ENCODE assay signal across 1 cellular context in the genomic region with DNA sequence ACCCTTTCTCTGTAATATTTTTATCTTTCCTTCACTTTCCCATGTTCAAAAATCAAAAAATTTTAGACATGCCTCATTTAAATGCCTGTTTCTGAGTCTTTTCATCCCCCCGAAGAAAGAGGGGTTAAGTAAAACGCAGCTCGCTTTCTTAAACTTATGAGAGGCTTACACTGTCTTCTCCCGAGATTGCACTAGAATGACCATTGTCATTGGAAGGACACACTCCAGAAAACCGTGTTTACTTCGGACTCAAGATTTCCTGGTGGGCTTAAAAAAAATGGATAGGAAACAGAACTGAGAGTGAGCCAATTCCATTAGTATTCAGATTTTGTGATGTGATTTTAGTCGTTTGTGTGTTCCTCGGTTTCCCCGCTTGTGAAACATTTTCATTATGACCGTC.
TF ChIP-seq lines count a peak whose summit lies in the region.

No MANE protein-coding gene starts in this region.

TF ChIP-seq in HepG2, 621 proteins besides CTCF, POLR2A, EP300 and RAD21:
- TF ChIP-seq ZNF792 (CRISPR knock-in tag; IDR thresholded peaks at IDR 0.05), result no peak
- TF ChIP-seq ZSCAN12 (CRISPR knock-in tag; IDR thresholded peaks at IDR 0.05), result no peak
- TF ChIP-seq THAP8 (CRISPR knock-in tag; IDR thresholded peaks at IDR 0.05; ENCODE audit: borderline replicate concordance), result no peak
- TF ChIP-seq, protein P1, sequence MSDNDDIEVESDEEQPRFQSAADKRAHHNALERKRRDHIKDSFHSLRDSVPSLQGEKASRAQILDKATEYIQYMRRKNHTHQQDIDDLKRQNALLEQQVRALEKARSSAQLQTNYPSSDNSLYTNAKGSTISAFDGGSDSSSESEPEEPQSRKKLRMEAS (IDR thresholded peaks at IDR 0.05), result no peak
- TF ChIP-seq, protein P2, sequence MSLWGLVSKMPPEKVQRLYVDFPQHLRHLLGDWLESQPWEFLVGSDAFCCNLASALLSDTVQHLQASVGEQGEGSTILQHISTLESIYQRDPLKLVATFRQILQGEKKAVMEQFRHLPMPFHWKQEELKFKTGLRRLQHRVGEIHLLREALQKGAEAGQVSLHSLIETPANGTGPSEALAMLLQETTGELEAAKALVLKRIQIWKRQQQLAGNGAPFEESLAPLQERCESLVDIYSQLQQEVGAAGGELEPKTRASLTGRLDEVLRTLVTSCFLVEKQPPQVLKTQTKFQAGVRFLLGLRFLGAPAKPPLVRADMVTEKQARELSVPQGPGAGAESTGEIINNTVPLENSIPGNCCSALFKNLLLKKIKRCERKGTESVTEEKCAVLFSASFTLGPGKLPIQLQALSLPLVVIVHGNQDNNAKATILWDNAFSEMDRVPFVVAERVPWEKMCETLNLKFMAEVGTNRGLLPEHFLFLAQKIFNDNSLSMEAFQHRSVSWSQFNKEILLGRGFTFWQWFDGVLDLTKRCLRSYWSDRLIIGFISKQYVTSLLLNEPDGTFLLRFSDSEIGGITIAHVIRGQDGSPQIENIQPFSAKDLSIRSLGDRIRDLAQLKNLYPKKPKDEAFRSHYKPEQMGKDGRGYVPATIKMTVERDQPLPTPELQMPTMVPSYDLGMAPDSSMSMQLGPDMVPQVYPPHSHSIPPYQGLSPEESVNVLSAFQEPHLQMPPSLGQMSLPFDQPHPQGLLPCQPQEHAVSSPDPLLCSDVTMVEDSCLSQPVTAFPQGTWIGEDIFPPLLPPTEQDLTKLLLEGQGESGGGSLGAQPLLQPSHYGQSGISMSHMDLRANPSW (CRISPR knock-in tag; IDR thresholded peaks at IDR 0.05; ENCODE audit: borderline replicate concordance), result no peak
- no peak for TF ChIP-seq NR1H2 (CRISPR knock-in tag; IDR thresholded peaks at IDR 0.05; ENCODE audit: borderline replicate concordance, low read depth)
- TF ChIP-seq BCL6 (CRISPR knock-in tag; IDR thresholded peaks at IDR 0.05), result no peak
- TF ChIP-seq, protein P3, sequence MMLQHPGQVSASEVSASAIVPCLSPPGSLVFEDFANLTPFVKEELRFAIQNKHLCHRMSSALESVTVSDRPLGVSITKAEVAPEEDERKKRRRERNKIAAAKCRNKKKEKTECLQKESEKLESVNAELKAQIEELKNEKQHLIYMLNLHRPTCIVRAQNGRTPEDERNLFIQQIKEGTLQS (CRISPR knock-in tag; IDR thresholded peaks at IDR 0.05), result no peak
- no peak for TF ChIP-seq PAF1 (CRISPR knock-in tag; IDR thresholded peaks at IDR 0.05)
- TF ChIP-seq, protein P4, sequence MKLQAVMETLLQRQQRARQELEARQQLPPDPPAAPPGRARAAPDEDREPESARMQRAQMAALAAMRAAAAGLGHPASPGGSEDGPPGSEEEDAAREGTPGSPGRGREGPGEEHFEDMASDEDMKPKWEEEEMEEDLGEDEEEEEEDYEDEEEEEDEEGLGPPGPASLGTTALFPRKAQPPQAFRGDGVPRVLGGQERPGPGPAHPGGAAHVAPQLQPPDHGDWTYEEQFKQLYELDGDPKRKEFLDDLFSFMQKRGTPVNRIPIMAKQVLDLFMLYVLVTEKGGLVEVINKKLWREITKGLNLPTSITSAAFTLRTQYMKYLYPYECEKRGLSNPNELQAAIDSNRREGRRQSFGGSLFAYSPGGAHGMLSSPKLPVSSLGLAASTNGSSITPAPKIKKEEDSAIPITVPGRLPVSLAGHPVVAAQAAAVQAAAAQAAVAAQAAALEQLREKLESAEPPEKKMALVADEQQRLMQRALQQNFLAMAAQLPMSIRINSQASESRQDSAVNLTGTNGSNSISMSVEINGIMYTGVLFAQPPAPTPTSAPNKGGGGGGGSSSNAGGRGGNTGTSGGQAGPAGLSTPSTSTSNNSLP (IDR thresholded peaks at IDR 0.05; ENCODE audit: low read depth, low read length), result no peak
- no peak for TF ChIP-seq ZNF589 (CRISPR knock-in tag; conservative IDR thresholded peaks at IDR 0.05)
- TF ChIP-seq SAFB2 (CRISPR knock-in tag; IDR thresholded peaks at IDR 0.05; ENCODE audit: borderline replicate concordance, low read depth), result no peak
- TF ChIP-seq ZNF772 (CRISPR knock-in tag; IDR thresholded peaks at IDR 0.05), result no peak
- no peak for TF ChIP-seq DMAP1 (CRISPR knock-in tag; IDR thresholded peaks at IDR 0.05)
- no peak for TF ChIP-seq MNT (IDR thresholded peaks at IDR 0.05)
- TF ChIP-seq FOXK2 (IDR thresholded peaks at IDR 0.05), result no peak
- no peak for TF ChIP-seq SIN3B (IDR thresholded peaks at IDR 0.05; ENCODE audit: low read length)
- TF ChIP-seq NR2F1 (CRISPR knock-in tag; IDR thresholded peaks at IDR 0.05), result no peak
TF ChIP-seq in HepG2: peak in this region for 0.
